In the genomic region with DNA sequence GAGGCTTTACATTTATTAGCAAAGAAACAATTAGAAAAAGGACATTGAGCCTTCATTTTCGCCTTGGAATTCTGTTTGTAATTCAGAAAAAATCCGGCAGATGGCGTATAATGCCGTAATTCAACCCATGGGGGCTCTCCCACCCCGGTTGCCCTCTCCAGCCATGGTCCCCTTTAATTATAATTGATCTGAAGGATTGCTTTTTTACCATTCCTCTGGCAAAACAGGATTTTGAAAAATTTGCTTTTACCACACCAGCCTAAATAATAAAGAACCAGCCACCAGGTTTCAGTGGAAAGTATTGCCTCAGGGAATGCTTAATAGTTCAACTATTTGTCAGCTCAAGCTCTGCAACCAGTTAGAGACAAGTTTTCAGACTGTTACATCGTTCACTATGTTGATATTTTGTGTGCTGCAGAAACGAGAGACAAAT, we compare ENCODE assay signal across 9 cellular contexts. TPM values are rescaled to one million over a fixed set of nuclear protein-coding genes. Genes with fewer than 3 reads are reported as not detected.
A peak's percentile ranks its signal among the peaks of the same experiment; 100 is the strongest.
DNase-seq lines count a peak whose midpoint lies in the region; TF ChIP-seq lines count a peak whose summit lies in the region.
"Not testable (repeated sequence)": the region's sequence is repeated elsewhere in the genome, so short reads cannot be mapped to it uniquely, and the experiment has no call there.
"Had no signal": no experiment of that assay in that cellular context is flagged by ENCODE, and none has a peak within 500 bp of the region (broad histone marks: within the 10 kb centered on the region; RNA-seq: fewer than 3 reads in every experiment).

No MANE protein-coding gene starts in this region.

- 1 to 3% methylated on average over 7 of the region's 7 CpGs for WGBS in esophagus squamous epithelium, 2 donors
- whole genome bisulfite sequencing in liver, result 5% methylated on average over 7 of the region's 7 CpGs

- H3K9me3 ChIP-seq in Karpas-422 (ENCODE audit: low read length); esophagus squamous epithelium; liver (ENCODE audit: control insufficient read depth in 4 of 4, low read length in 3 of 4): not testable (repeated sequence)

- peaks cover 72% of the 10 kb centered on the region for H3K4me1 ChIP-seq in Karpas-422 (ENCODE audit: low read length)
- H3K4me1 ChIP-seq in esophagus squamous epithelium, result peaks cover 0 to 15% (median 0%) of the 10 kb centered on the region in 3 donors
- not testable (repeated sequence) for H3K4me1 ChIP-seq in liver (ENCODE audit: control insufficient read depth in 4 of 4, insufficient read depth in 4 of 4, low read length in 3 of 4)

- peak; percentile 74 for TF ChIP-seq CTCF in RWPE1 (conservative IDR thresholded peaks at IDR 0.05; ENCODE audit: low read depth)
- TF ChIP-seq CTCF in astrocyte of the cerebellum (IDR thresholded peaks at IDR 0.05; ENCODE audit: low read depth, low read length, missing control alignments), result peak; percentile 42
- peak; percentile 44 to 71 (median 62) for TF ChIP-seq CTCF in esophagus squamous epithelium (IDR thresholded peaks at IDR 0.05)
- TF ChIP-seq CTCF in liver (IDR thresholded peaks at IDR 0.05; ENCODE audit: low read depth, low read length, missing input control), result peak; percentile 53

- H3K27me3 ChIP-seq in Karpas-422 (ENCODE audit: low read length); liver (ENCODE audit: control insufficient read depth in 4 of 4, insufficient read depth in 4 of 4, low read length in 3 of 4): not testable (repeated sequence)
- H3K27me3 ChIP-seq in esophagus squamous epithelium, result peaks cover 0 to 32% (median 0%) of the 10 kb centered on the region in 4 donors

- not testable (repeated sequence) for H3K9me2 ChIP-seq in Karpas-422 (replicated peaks; ENCODE audit: insufficient read depth, low read length)

- H3K27ac ChIP-seq in Karpas-422 (ENCODE audit: low read length), result peak overlapping the region; percentile 52; the same call in 1 of the 2 replicates
- H3K27ac ChIP-seq in RWPE1; esophagus squamous epithelium; liver (ENCODE audit: low read depth in 1 of 2, low read length in 2 of 2): not testable (repeated sequence)

- H3K36me3 ChIP-seq in Karpas-422 (ENCODE audit: insufficient read depth, low read length); esophagus squamous epithelium; liver (ENCODE audit: control insufficient read depth in 4 of 4, insufficient read depth in 3 of 4, low read depth in 1 of 4, low read length in 3 of 4): not testable (repeated sequence)

- TF ChIP-seq POLR2A in esophagus squamous epithelium (IDR thresholded peaks at IDR 0.05), result not testable (repeated sequence)

- POLR2A ChIA-PET in RWPE1 (lab: Yijun Ruan, JAX; ENCODE audit: low non-redundant PET), result not testable (repeated sequence)

- not testable (repeated sequence) for H2AFZ ChIP-seq in Karpas-422 (ENCODE audit: low read length)

- intact Hi-C loops in esophagus squamous epithelium (cut with DNase I), result not testable (repeated sequence)

- H3K4me2 ChIP-seq in Karpas-422 (ENCODE audit: low read depth, low read length, poor library complexity, severe bottlenecking), result peak overlapping the region; percentile 10

- H3K4me3 ChIP-seq in Karpas-422 (ENCODE audit: low read length); astrocyte of the cerebellum (ENCODE audit: low read depth, low read length); esophagus squamous epithelium; liver (ENCODE audit: low read depth in 1 of 3, low read length in 3 of 3): not testable (repeated sequence)

- peak; percentile 33 for DNase-seq in ELR (ENCODE audit: low read depth)
- DNase-seq in Karpas-422, result peak; percentile 83
- DNase-seq in RWPE1 (ENCODE audit: low spot score); astrocyte of the cerebellum (ENCODE audit: low read depth); esophagus squamous epithelium (lab: John Stamatoyannopoulos, UW): not testable (repeated sequence)
- DNase-seq in retina, result peak; percentile 78

- TF ChIP-seq RAD21 in liver (IDR thresholded peaks at IDR 0.05), result peak; percentile 65 to 74

- in situ Hi-C loops in astrocyte of the cerebellum (cut with HindIII; ENCODE audit: low sequenced_read_pairs), result not testable (repeated sequence)

- not testable (repeated sequence) for H3K9ac ChIP-seq in Karpas-422 (ENCODE audit: low read length); liver (ENCODE audit: low read depth in 1 of 2, low read length in 2 of 2)

- H4K20me1 ChIP-seq in Karpas-422 (ENCODE audit: insufficient read depth, low read depth, low read length), result not testable (repeated sequence)

- CTCF ChIA-PET in RWPE1 (lab: Yijun Ruan, JAX), result interaction anchor here (0.7 kb wide), 1 partner anchor 158 kb away, joined by 3 read pairs; no protein-coding TSS in a partner anchor

- H3K79me2 ChIP-seq in Karpas-422 (ENCODE audit: low read length), result not testable (repeated sequence)

RNA-seq across cellular contexts. Expression of a gene that starts 38.2 kb away (rescaled TPM):
- 100 and 171 TPM in 2 replicates for total RNA-seq in Karpas-422 (2014; rRNA removed; shearing (Covaris generic); ENCODE audit: low replicate concordance)
- not detected for total RNA-seq in esophagus squamous epithelium
- total RNA-seq in liver, result 10 to 100 TPM in 1 of 2 donors, not detected in 1; 17.4 TPM
- polyA plus RNA-seq in liver, result not detected
- total RNA-seq: activated naive CD4-positive, alpha-beta T cell treated with anti-CD3 and anti-CD28 coated beads, Interleukin-2, amount 50 U/mL, for 72 hours had no signal
- polyA plus RNA-seq: IgD-negative memory B cell had no signal
